14 cellular contexts compared by ENCODE assay signal in the genomic region with DNA sequence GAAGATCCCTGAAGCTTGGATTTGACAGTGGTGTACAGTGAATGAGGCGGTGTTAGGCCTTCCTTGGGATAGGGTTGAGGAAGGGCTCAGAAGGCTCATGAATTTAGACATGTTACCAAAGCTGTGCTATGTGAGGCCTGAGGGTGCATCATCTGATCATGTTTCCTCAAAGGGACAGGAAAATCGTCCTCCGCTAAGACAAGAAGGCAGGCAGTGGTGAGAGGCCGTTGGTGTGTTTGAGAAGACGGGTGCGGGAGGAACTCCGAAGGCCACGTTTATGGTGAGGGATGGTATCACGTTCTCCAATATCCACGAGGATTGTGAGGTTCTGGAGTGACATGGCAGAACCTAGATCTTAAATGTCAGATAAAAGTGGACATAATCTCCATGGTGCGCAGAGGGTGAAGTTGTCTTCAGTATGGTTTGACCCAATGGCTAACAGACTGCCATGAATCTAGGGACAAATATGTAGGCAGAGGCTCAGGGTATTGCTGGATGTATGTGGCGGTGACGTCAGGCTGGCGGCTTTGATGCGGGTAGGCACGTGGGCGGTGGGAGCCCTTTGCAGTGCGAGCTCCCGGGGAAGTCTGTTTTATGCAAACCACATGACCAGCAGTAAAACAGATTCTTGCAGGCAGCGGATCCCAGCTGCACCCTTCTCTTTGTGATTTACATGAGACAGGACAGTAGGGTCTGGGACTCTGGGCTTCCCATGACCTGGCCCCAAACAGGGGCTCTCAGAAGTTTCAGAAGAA.
DNase-seq lines count a peak whose midpoint lies in the region; ATAC-seq, FAIRE-seq and TF ChIP-seq lines count a peak whose summit lies in the region.
"Had no signal": no experiment of that assay in that cellular context is flagged by ENCODE, and none has a peak within 500 bp of the region (broad histone marks: within the 10 kb centered on the region; RNA-seq: fewer than 3 reads in every experiment).

No MANE protein-coding gene starts in this region.

- H3K9ac ChIP-seq in kidney (ENCODE audit: low read length in 2 of 2) = no peak overlapping the region

- H3K9me3 Mint-ChIP-seq in activated CD8-positive, alpha-beta T cell treated with anti-CD3 and anti-CD28 coated beads for 36 hours = peaks cover 5% of the 10 kb centered on the region

- CTCF ChIA-PET in activated CD8-positive, alpha-beta T cell treated with anti-CD3 and anti-CD28 coated beads for 36 hours (lab: Charles Lee) = interaction anchor here (0.6 kb wide), 1 partner anchor 47 kb away, joined by 3 read pairs; no protein-coding TSS in a partner anchor

- peak; percentile 72 for ATAC-seq in activated CD8-positive, alpha-beta T cell treated with anti-CD3 and anti-CD28 coated beads for 36 hours

- no peak for TF ChIP-seq CTCF in activated CD8-positive, alpha-beta T cell treated with anti-CD3 and anti-CD28 coated beads for 36 hours (IDR thresholded peaks at IDR 0.05)
- TF ChIP-seq CTCF in kidney (IDR thresholded peaks at IDR 0.05; ENCODE audit: borderline replicate concordance, extremely low read depth, insufficient read depth) = no peak

- POLR2A ChIA-PET in activated CD8-positive, alpha-beta T cell treated with anti-CD3 and anti-CD28 coated beads for 36 hours (lab: Charles Lee) = interaction anchor here (0.6 to 1.2 kb wide), 2 partner anchors 9 to 918 kb away, joined by 3 to 4 read pairs; no protein-coding TSS in a partner anchor

- H3K4me1 Mint-ChIP-seq in activated CD8-positive, alpha-beta T cell treated with anti-CD3 and anti-CD28 coated beads for 36 hours (ENCODE audit: low read depth) = peaks cover 16% of the 10 kb centered on the region

- no peak for FAIRE-seq in kidney (lab: Jason Lieb, UNC)

- no peaks in the 10 kb centered on the region for H3K4me1 ChIP-seq in kidney (ENCODE audit: control insufficient read depth in 1 of 2, insufficient read depth in 1 of 2, low read depth in 1 of 2, low read length in 2 of 2)

- no peaks in the 10 kb centered on the region for H3K36me3 ChIP-seq in kidney (ENCODE audit: control insufficient read depth in 1 of 2, insufficient read depth in 2 of 2, low read length in 2 of 2)
- H3K36me3 ChIP-seq: tibial nerve had no signal

- DNase-seq in activated CD4-positive, alpha-beta T cell treated with anti-CD3 and anti-CD28 coated beads for 24 hours (ENCODE audit: low read depth in 2 of 2) = peak; percentile 20 to 21
- no peak for DNase-seq in activated CD4-positive, alpha-beta T cell treated with anti-CD3 and anti-CD28 coated beads, Interleukin-2, amount 50 U/mL, for 1 hour
- DNase-seq in activated CD8-positive, alpha-beta T cell treated with anti-CD3 and anti-CD28 coated beads for 36 hours = peak; percentile 80
- peak; percentile 37 for DNase-seq in kidney
- peak; percentile 48 for DNase-seq in stimulated activated CD8-positive, alpha-beta memory T cell treated with anti-CD3 and anti-CD28 coated beads, Interleukin-4, amount 100 ng/mL, for 24 hours (ENCODE audit: low read depth)
- no peak for DNase-seq in NCI-H1417 treated with DMSO at 0.1 percent for 48 hours (lab: John Stamatoyannopoulos, UW)
- DNase-seq in DMS 273 treated with DMSO at 0.1 percent for 48 hours (lab: John Stamatoyannopoulos, UW) = no peak
- no peak for DNase-seq in hepatic stellate cell (ENCODE audit: low spot score)
- DNase-seq: aorta, COR-L47, foreskin melanocyte, immature natural killer cell had no signal

- no peak overlapping the region for H3K27ac ChIP-seq in kidney (ENCODE audit: low read depth in 2 of 2, low read length in 2 of 2)
- H3K27ac ChIP-seq: tibial nerve had no signal

- no peak overlapping the region for H3K4me3 Mint-ChIP-seq in activated CD8-positive, alpha-beta T cell treated with anti-CD3 and anti-CD28 coated beads for 36 hours
- H3K4me3 Mint-ChIP-seq: immature natural killer cell had no signal

- H3K4me3 ChIP-seq in kidney (ENCODE audit: low read length in 2 of 2) = no peak overlapping the region
- H3K4me3 ChIP-seq: dorsolateral prefrontal cortex, tibial nerve had no signal

- no peaks in the 10 kb centered on the region for H3K36me3 Mint-ChIP-seq in activated CD8-positive, alpha-beta T cell treated with anti-CD3 and anti-CD28 coated beads for 36 hours (ENCODE audit: low read depth)
- H3K36me3 Mint-ChIP-seq: immature natural killer cell had no signal

- H3K9me3 ChIP-seq in kidney (ENCODE audit: control insufficient read depth in 1 of 2, low read length in 2 of 2) = no peaks in the 10 kb centered on the region
- H3K9me3 ChIP-seq: tibial nerve had no signal

- H3K27me3 Mint-ChIP-seq in activated CD8-positive, alpha-beta T cell treated with anti-CD3 and anti-CD28 coated beads for 36 hours = peaks cover 17% of the 10 kb centered on the region

- H3K27ac Mint-ChIP-seq in activated CD8-positive, alpha-beta T cell treated with anti-CD3 and anti-CD28 coated beads for 36 hours = no peak overlapping the region
- H3K27ac Mint-ChIP-seq: immature natural killer cell had no signal

- intact Hi-C loops in activated CD8-positive, alpha-beta T cell treated with anti-CD3 and anti-CD28 coated beads for 36 hours (cut with micrococcal nuclease) = no loop called here
- intact Hi-C loops in kidney (cut with DNase I) = no loop called here

Comparison
In these comparisons a context has a peak if more than half of its experiments do, and no peak if none do; other contexts are left out.
1. DNase-seq: peak in activated CD4-positive, alpha-beta T cell treated with anti-CD3 and anti-CD28 coated beads for 24 hours (2 of 2), activated CD8-positive, alpha-beta T cell treated with anti-CD3 and anti-CD28 coated beads for 36 hours (single experiment), kidney (single experiment) and stimulated activated CD8-positive, alpha-beta memory T cell treated with anti-CD3 and anti-CD28 coated beads, Interleukin-4, amount 100 ng/mL, for 24 hours (single experiment); none in activated CD4-positive, alpha-beta T cell treated with anti-CD3 and anti-CD28 coated beads, Interleukin-2, amount 50 U/mL, for 1 hour (single experiment), NCI-H1417 treated with DMSO at 0.1 percent for 48 hours (single experiment), DMS 273 treated with DMSO at 0.1 percent for 48 hours (single experiment) and hepatic stellate cell (single experiment).